8 cellular contexts compared by ENCODE assay signal in the genomic region with DNA sequence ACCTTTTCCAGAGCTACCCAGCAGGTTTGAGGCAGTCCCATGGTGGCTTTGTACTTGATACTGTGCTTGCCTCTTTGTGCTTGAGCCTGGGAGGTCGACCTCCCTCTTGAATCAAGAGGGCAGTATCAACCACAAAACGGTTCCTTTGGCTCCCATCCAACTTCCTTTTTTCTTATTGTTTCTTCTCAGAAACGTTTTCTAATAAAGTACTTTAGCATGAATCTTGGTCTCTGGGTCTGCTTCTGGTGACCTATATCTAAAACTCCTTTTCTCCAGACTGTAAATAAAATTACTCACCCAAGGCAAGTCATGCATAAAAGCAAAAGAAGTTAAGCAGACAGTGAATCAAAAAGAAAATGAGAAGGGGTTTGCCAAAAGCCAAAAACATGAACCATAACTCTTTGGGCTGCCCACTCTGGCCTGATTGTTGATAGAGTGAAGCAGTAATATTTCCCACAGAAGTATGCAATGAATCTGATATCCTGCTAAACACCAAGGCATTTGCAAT.
DNase-seq lines count a peak whose midpoint lies in the region; ATAC-seq lines count a peak whose summit lies in the region.

No MANE protein-coding gene starts in this region.

- no peak overlapping the region for H3K4me3 Mint-ChIP-seq in activated naive CD4-positive, alpha-beta T cell treated with anti-CD3 and anti-CD28 coated beads, Interleukin-2, amount 10 ng/mL, durations not matched to agents 7 days and 5 days

- H3K27ac Mint-ChIP-seq in activated naive CD4-positive, alpha-beta T cell treated with anti-CD3 and anti-CD28 coated beads, Interleukin-2, amount 10 ng/mL, durations not matched to agents 7 days and 5 days: no peak overlapping the region

- CTCF ChIA-PET in activated naive CD4-positive, alpha-beta T cell treated with anti-CD3 and anti-CD28 coated beads, Interleukin-2, amount 10 ng/mL, durations not matched to agents 7 days and 5 days (lab: Charles Lee): no interaction called here

- peak; percentile 5 for DNase-seq in ACHN
- peak; percentile 65 for DNase-seq in KG1 (lab: John Stamatoyannopoulos, UW)
- peak; percentile 17 for DNase-seq in dedifferentiated amniotic fluid mesenchymal stem cell (ENCODE audit: extremely low spot score)
- no peak for DNase-seq in H4 (ENCODE audit: low spot score)
- DNase-seq in left lobe of liver (ENCODE audit: low spot score): no peak
- no peak for DNase-seq in activated naive CD4-positive, alpha-beta T cell treated with anti-CD3 and anti-CD28 coated beads, Interleukin-2, amount 10 ng/mL, durations not matched to agents 7 days and 5 days

- peaks cover 2% of the 10 kb centered on the region for H3K9me3 Mint-ChIP-seq in activated naive CD4-positive, alpha-beta T cell treated with anti-CD3 and anti-CD28 coated beads, Interleukin-2, amount 10 ng/mL, durations not matched to agents 7 days and 5 days

- peaks cover 6% of the 10 kb centered on the region for H3K36me3 Mint-ChIP-seq in activated naive CD4-positive, alpha-beta T cell treated with anti-CD3 and anti-CD28 coated beads, Interleukin-2, amount 10 ng/mL, durations not matched to agents 7 days and 5 days

- peaks cover 17% of the 10 kb centered on the region for H3K4me1 Mint-ChIP-seq in activated naive CD4-positive, alpha-beta T cell treated with anti-CD3 and anti-CD28 coated beads, Interleukin-2, amount 10 ng/mL, durations not matched to agents 7 days and 5 days

- no peaks in the 10 kb centered on the region for H3K27me3 Mint-ChIP-seq in activated naive CD4-positive, alpha-beta T cell treated with anti-CD3 and anti-CD28 coated beads, Interleukin-2, amount 10 ng/mL, durations not matched to agents 7 days and 5 days

- ATAC-seq in GM19395 (IDR thresholded peaks at IDR 0.05; ENCODE audit: unreplicated experiment) (peak; percentile 72), left lobe of liver (no peak), GM18873 (IDR thresholded peaks at IDR 0.05; ENCODE audit: low FRiP score, unreplicated experiment) (no peak)

- in situ Hi-C loops in ACHN (cut with HindIII; ENCODE audit: low pct_ligation_motif_present, low pct_unique_long_range_greater_than_20kb, low sequenced_read_pairs): no loop called here

Comparison
In these comparisons a context has a peak if more than half of its experiments do, and no peak if none do; other contexts are left out.
1. DNase-seq: peak in ACHN (single experiment), KG1 (single experiment) and dedifferentiated amniotic fluid mesenchymal stem cell (single experiment); none in H4 (single experiment), left lobe of liver (single experiment) and activated naive CD4-positive, alpha-beta T cell treated with anti-CD3 and anti-CD28 coated beads, Interleukin-2, amount 10 ng/mL, durations not matched to agents 7 days and 5 days (single experiment).